18 cellular contexts compared by ENCODE assay signal in the genomic region with DNA sequence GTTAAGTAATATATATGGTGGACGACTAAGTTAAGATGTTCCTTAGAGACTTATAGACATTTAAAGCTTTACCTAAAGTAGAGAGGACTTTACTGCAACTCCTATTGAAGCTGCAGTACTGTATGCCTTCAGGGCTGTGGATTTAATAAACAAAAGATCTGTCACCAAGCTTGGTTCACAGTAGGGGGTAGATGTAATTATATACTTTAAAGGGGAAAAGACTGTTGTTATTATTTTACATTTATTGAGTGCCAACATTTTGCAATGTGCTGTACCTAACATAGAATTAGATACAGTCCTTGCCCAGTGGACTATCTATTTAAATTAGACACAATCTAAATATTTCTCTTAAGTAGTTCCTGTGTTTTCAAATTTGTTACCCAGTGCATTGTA.
DNase-seq lines count a peak whose midpoint lies in the region; ATAC-seq and TF ChIP-seq lines count a peak whose summit lies in the region.
"Had no signal": no experiment of that assay in that cellular context is flagged by ENCODE, and none has a peak within 500 bp of the region (broad histone marks: within the 10 kb centered on the region; RNA-seq: fewer than 3 reads in every experiment).

No MANE protein-coding gene starts in this region.

- H3K36me3 ChIP-seq in ACC112 (ENCODE audit: insufficient read depth, low read length) (no peaks in the 10 kb centered on the region), MM.1S (replicated peaks; ENCODE audit: insufficient read depth, low read length) (no peaks in the 10 kb centered on the region), heart left ventricle (no peaks in the 10 kb centered on the region)
- H3K36me3 ChIP-seq: transverse colon had no signal

- H3K27ac Mint-ChIP-seq in activated T-cell treated with anti-CD3 and anti-CD28 coated beads, Interleukin-2, amount 50 U/mL, for 72 hours: no peak overlapping the region
- H3K27ac Mint-ChIP-seq: stimulated activated memory B cell treated with anti-CD40 and anti-IgM and Interleukin-4, amounts not matched to agents 10 μg/mL and 1 μg/mL and 100 μg/mL, for 72 hours had no signal

- no peaks in the 10 kb centered on the region for H3K4me1 Mint-ChIP-seq in activated T-cell treated with anti-CD3 and anti-CD28 coated beads, Interleukin-2, amount 50 U/mL, for 72 hours (ENCODE audit: low read depth)
- H3K4me1 Mint-ChIP-seq: stimulated activated memory B cell treated with anti-CD40 and anti-IgM and Interleukin-4, amounts not matched to agents 10 μg/mL and 1 μg/mL and 100 μg/mL, for 72 hours had no signal

- peaks cover 19% of the 10 kb centered on the region for H3K4me1 ChIP-seq in ACC112 (ENCODE audit: control insufficient read depth, insufficient read depth, low read length, unreplicated experiment)
- peaks cover 23% of the 10 kb centered on the region for H3K4me1 ChIP-seq in MM.1S (ENCODE audit: low read length)
- H3K4me1 ChIP-seq in heart left ventricle: no peaks in the 10 kb centered on the region
- H3K4me1 ChIP-seq: A549, transverse colon had no signal

- no peaks in the 10 kb centered on the region for H4K20me1 ChIP-seq in MM.1S (ENCODE audit: insufficient read depth, low read length)

- TF ChIP-seq CTCF in MM.1S (IDR thresholded peaks at IDR 0.05; ENCODE audit: low read length) (no peak), heart left ventricle (IDR thresholded peaks at IDR 0.05) (no peak)

- no peak for DNase-seq in MM.1S
- DNase-seq in NCI-H446 treated with DMSO at 0.1 percent for 48 hours (lab: John Stamatoyannopoulos, UW): peak; percentile 19
- peak; percentile 62 for DNase-seq in globus pallidus (ENCODE audit: low spot score)
- DNase-seq in NCI-H2171 treated with DMSO at 0.1 percent for 48 hours (lab: John Stamatoyannopoulos, UW): no peak
- no peak for DNase-seq in activated T-cell treated with anti-CD3 and anti-CD28 coated beads, Interleukin-2, amount 50 U/mL, for 72 hours
- no peak for DNase-seq in heart left ventricle
- DNase-seq: activated CD4-positive, alpha-beta T cell treated with anti-CD3 and anti-CD28 coated beads for 4 hours; activated CD8-positive, alpha-beta memory T cell treated with anti-CD3 and anti-CD28 coated beads, Interleukin-2, amount 50 U/mL, for 4 hours; activated gamma-delta T cell treated with Interleukin-2 at 50 U/mL for 16 hours; foreskin keratinocyte; NK-92 treated with Interleukin-12 subunit alpha and Interleukin-12 subunit beta, amount 100 ng/mL, for 24 hours; RPMI8226; transverse colon had no signal

- H3K4me3 ChIP-seq in ACC112 (ENCODE audit: low read depth, low read length) (peak overlapping the region; percentile 60; the same call in 1 of the 2 replicates), MM.1S (ENCODE audit: low read length) (peak overlapping the region; percentile 43; the same call in 1 of the 2 replicates), heart left ventricle (no peak overlapping the region)
- H3K4me3 ChIP-seq: A549, transverse colon had no signal

- no peaks in the 10 kb centered on the region for H3K9me2 ChIP-seq in MM.1S (replicated peaks; ENCODE audit: insufficient read depth, low read length)

- no peaks in the 10 kb centered on the region for H3K27me3 Mint-ChIP-seq in activated T-cell treated with anti-CD3 and anti-CD28 coated beads, Interleukin-2, amount 50 U/mL, for 72 hours (ENCODE audit: low read depth)
- H3K27me3 Mint-ChIP-seq: stimulated activated memory B cell treated with anti-CD40 and anti-IgM and Interleukin-4, amounts not matched to agents 10 μg/mL and 1 μg/mL and 100 μg/mL, for 72 hours had no signal

- H3K36me3 Mint-ChIP-seq in activated T-cell treated with anti-CD3 and anti-CD28 coated beads, Interleukin-2, amount 50 U/mL, for 72 hours (ENCODE audit: insufficient read depth in 2 of 2): no peaks in the 10 kb centered on the region
- H3K36me3 Mint-ChIP-seq: stimulated activated memory B cell treated with anti-CD40 and anti-IgM and Interleukin-4, amounts not matched to agents 10 μg/mL and 1 μg/mL and 100 μg/mL, for 72 hours had no signal

- peaks cover 11% of the 10 kb centered on the region for H3F3A ChIP-seq in MM.1S (ENCODE audit: insufficient read depth, low read length)

- H3K27ac ChIP-seq in ACC112 (ENCODE audit: low read depth, low read length) (no peak overlapping the region), MM.1S (ENCODE audit: low read length) (peak overlapping the region; percentile 76), heart left ventricle (no peak overlapping the region)
- H3K27ac ChIP-seq: A549, foreskin keratinocyte, transverse colon had no signal

- H3K27me3 ChIP-seq in ACC112 (ENCODE audit: insufficient read depth, low read length) (no peaks in the 10 kb centered on the region), MM.1S (replicated peaks; ENCODE audit: insufficient read depth, low read length) (no peaks in the 10 kb centered on the region), heart left ventricle (no peaks in the 10 kb centered on the region)
- H3K27me3 ChIP-seq: foreskin keratinocyte, transverse colon had no signal

- H2AFZ ChIP-seq in ACC112 (ENCODE audit: low read length, unreplicated experiment): no peak overlapping the region
- peak overlapping the region; percentile 74 for H2AFZ ChIP-seq in MM.1S (ENCODE audit: low read length)

- peak overlapping the region; percentile 42 for H3K9ac ChIP-seq in MM.1S (ENCODE audit: low read length)

- TF ChIP-seq POLR2A in heart left ventricle (IDR thresholded peaks at IDR 0.05): no peak

- WGBS in heart left ventricle, 4 donors: 64 to 78% (median 77%) methylated on average over 1 of the region's 1 CpG

- no peak for ATAC-seq in activated T-cell treated with anti-CD3 and anti-CD28 coated beads, Interleukin-2, amount 50 U/mL, for 72 hours (replicated peaks in 1 of 2)
- ATAC-seq in heart left ventricle (no peak), HG02970 (IDR thresholded peaks at IDR 0.05; ENCODE audit: low FRiP score, unreplicated experiment) (no peak)
- ATAC-seq: A549; foreskin keratinocyte; HepG2; stimulated activated memory B cell treated with anti-CD40 and anti-IgM and Interleukin-4, amounts not matched to agents 10 μg/mL and 1 μg/mL and 100 μg/mL, for 72 hours had no signal

- intact Hi-C loops in heart left ventricle (cut with DNase I): loop anchor here in 1 of 10 donors (10.0 kb wide), 1 partner anchor 226 kb away; no protein-coding TSS in a partner anchor

- no peaks in the 10 kb centered on the region for H3K9me3 ChIP-seq in MM.1S (replicated peaks; ENCODE audit: insufficient read depth, low read length)
- H3K9me3 ChIP-seq in heart left ventricle: no peaks in the 10 kb centered on the region
- H3K9me3 ChIP-seq: A549, transverse colon had no signal

- H3K4me3 Mint-ChIP-seq in activated T-cell treated with anti-CD3 and anti-CD28 coated beads, Interleukin-2, amount 50 U/mL, for 72 hours: no peak overlapping the region
- H3K4me3 Mint-ChIP-seq: stimulated activated memory B cell treated with anti-CD40 and anti-IgM and Interleukin-4, amounts not matched to agents 10 μg/mL and 1 μg/mL and 100 μg/mL, for 72 hours had no signal

- peaks cover 0 to 2% of the 10 kb centered on the region in 2 donors for H3K9me3 Mint-ChIP-seq in activated T-cell treated with anti-CD3 and anti-CD28 coated beads, Interleukin-2, amount 50 U/mL, for 72 hours

- peak overlapping the region; percentile 82 for H3K4me2 ChIP-seq in MM.1S (ENCODE audit: low read depth, low read length)
- H3K4me2 ChIP-seq: A549 had no signal

- H3K79me2 ChIP-seq in ACC112 (ENCODE audit: control insufficient read depth, insufficient read depth, low read length, unreplicated experiment) (peaks cover 14% of the 10 kb centered on the region), MM.1S (ENCODE audit: low read length) (no peaks in the 10 kb centered on the region)

Comparison
In these comparisons a context has a peak if more than half of its experiments do, and no peak if none do; other contexts are left out.
1. H3K4me3 ChIP-seq: peak in ACC112 (single experiment) and MM.1S (single experiment); none in heart left ventricle (0 of 12).
2. DNase-seq: peak in NCI-H446 treated with DMSO at 0.1 percent for 48 hours (single experiment) and globus pallidus (single experiment); none in MM.1S (single experiment), NCI-H2171 treated with DMSO at 0.1 percent for 48 hours (single experiment), activated T-cell treated with anti-CD3 and anti-CD28 coated beads, Interleukin-2, amount 50 U/mL, for 72 hours (0 of 2) and heart left ventricle (0 of 5).